In the genomic region with DNA sequence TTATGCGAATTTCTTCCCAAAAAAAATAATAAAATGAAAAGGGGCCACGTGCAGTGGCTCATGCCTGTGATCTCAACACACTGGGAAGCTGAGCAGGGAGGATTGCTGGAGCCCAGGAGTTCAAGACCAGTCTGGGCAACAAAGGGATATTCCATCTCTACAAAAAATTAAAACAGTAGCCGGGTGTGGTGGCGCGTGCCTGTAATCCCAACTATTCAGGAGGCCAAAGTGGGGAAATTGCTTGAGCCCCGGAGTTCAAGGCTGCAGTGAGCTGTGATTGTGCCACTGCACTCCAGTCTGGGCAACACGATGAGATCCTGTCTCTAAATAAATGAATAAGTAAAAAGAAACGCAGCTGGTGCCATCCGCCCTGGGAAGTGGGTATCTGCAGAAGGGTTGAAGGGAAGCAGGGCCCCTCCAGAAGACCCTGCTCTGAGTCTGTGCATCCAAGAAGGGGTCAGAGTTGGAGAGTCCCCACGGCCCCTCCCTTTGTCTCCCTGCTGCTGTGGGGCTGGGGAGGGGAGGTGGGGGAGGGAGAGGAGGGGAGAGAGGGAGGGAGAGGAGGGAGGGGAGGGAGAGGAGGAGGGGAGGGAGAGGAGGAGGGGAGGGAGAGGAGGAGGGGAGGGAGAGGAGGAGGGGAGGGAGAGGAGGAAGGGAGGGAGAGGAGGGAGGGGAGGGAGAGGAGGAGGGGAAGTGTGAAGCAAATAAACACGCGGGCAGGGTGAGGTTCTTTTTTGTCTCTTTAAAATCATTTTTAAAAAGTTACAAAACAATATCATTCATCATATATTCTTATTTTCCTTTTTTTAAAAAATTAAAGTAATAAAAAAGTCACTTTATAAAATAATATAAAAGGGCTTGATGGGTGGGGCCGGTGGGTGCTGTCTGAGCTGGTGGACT, we compare ENCODE assay signal across 1 cellular context.
TF ChIP-seq lines count a peak whose summit lies in the region.

No MANE protein-coding gene starts in this region.

TF ChIP-seq in HepG2, 621 proteins besides CTCF, POLR2A, EP300 and RAD21 (continues in another document):
- no peak for TF ChIP-seq PTBP1 (IDR thresholded peaks at IDR 0.05; ENCODE audit: low read depth, low read length, poor library complexity, severe bottlenecking)
- no peak for TF ChIP-seq FOXK1 (CRISPR knock-in tag; IDR thresholded peaks at IDR 0.05; ENCODE audit: borderline replicate concordance, low read depth)
- no peak for TF ChIP-seq ZNF644 (CRISPR knock-in tag; IDR thresholded peaks at IDR 0.05; ENCODE audit: low read depth)
- TF ChIP-seq KLF6 (CRISPR knock-in tag; IDR thresholded peaks at IDR 0.05): no peak
- TF ChIP-seq, protein P1, sequence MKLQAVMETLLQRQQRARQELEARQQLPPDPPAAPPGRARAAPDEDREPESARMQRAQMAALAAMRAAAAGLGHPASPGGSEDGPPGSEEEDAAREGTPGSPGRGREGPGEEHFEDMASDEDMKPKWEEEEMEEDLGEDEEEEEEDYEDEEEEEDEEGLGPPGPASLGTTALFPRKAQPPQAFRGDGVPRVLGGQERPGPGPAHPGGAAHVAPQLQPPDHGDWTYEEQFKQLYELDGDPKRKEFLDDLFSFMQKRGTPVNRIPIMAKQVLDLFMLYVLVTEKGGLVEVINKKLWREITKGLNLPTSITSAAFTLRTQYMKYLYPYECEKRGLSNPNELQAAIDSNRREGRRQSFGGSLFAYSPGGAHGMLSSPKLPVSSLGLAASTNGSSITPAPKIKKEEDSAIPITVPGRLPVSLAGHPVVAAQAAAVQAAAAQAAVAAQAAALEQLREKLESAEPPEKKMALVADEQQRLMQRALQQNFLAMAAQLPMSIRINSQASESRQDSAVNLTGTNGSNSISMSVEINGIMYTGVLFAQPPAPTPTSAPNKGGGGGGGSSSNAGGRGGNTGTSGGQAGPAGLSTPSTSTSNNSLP (IDR thresholded peaks at IDR 0.05; ENCODE audit: low read depth, low read length): no peak
- no peak for TF ChIP-seq NRL (CRISPR knock-in tag; IDR thresholded peaks at IDR 0.05; ENCODE audit: borderline replicate concordance)
- TF ChIP-seq, protein P2, sequence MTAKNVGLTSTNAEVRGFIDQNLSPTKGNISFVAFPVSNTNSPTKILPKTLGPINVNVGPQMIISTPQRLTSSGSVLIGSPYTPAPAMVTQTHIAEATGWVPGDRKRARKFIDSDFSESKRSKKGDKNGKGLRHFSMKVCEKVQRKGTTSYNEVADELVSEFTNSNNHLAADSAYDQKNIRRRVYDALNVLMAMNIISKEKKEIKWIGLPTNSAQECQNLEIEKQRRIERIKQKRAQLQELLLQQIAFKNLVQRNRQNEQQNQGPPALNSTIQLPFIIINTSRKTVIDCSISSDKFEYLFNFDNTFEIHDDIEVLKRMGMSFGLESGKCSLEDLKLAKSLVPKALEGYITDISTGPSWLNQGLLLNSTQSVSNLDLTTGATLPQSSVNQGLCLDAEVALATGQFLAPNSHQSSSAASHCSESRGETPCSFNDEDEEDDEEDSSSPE (CRISPR knock-in tag; IDR thresholded peaks at IDR 0.05): no peak
- TF ChIP-seq FOSL2 (CRISPR knock-in tag; IDR thresholded peaks at IDR 0.05): 0 out of 2 replicates have a peak, but pooled peaks have one; percentile 7
- TF ChIP-seq, protein P3, sequence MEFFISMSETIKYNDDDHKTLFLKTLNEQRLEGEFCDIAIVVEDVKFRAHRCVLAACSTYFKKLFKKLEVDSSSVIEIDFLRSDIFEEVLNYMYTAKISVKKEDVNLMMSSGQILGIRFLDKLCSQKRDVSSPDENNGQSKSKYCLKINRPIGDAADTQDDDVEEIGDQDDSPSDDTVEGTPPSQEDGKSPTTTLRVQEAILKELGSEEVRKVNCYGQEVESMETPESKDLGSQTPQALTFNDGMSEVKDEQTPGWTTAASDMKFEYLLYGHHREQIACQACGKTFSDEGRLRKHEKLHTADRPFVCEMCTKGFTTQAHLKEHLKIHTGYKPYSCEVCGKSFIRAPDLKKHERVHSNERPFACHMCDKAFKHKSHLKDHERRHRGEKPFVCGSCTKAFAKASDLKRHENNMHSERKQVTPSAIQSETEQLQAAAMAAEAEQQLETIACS (CRISPR knock-in tag; IDR thresholded peaks at IDR 0.05): no peak
- TF ChIP-seq MED13 (CRISPR knock-in tag; IDR thresholded peaks at IDR 0.05): no peak
- TF ChIP-seq ZNF781 (CRISPR knock-in tag; IDR thresholded peaks at IDR 0.05; ENCODE audit: borderline replicate concordance, not compliant biosample characterization): no peak
- TF ChIP-seq, protein P4, sequence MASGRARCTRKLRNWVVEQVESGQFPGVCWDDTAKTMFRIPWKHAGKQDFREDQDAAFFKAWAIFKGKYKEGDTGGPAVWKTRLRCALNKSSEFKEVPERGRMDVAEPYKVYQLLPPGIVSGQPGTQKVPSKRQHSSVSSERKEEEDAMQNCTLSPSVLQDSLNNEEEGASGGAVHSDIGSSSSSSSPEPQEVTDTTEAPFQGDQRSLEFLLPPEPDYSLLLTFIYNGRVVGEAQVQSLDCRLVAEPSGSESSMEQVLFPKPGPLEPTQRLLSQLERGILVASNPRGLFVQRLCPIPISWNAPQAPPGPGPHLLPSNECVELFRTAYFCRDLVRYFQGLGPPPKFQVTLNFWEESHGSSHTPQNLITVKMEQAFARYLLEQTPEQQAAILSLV (CRISPR knock-in tag; IDR thresholded peaks at IDR 0.05; ENCODE audit: borderline replicate concordance): no peak
- no peak for TF ChIP-seq ZNF441 (CRISPR knock-in tag; IDR thresholded peaks at IDR 0.05; ENCODE audit: borderline replicate concordance)
- no peak for TF ChIP-seq NAIF1 (CRISPR knock-in tag; IDR thresholded peaks at IDR 0.05; ENCODE audit: borderline replicate concordance)
- TF ChIP-seq GTF2F1 (IDR thresholded peaks at IDR 0.05; ENCODE audit: low read length): no peak
- TF ChIP-seq ZNF337 (CRISPR knock-in tag; IDR thresholded peaks at IDR 0.05; ENCODE audit: borderline replicate concordance, low read depth): no peak
- no peak for TF ChIP-seq NR2F1 (CRISPR knock-in tag; IDR thresholded peaks at IDR 0.05)
- TF ChIP-seq, protein P5, sequence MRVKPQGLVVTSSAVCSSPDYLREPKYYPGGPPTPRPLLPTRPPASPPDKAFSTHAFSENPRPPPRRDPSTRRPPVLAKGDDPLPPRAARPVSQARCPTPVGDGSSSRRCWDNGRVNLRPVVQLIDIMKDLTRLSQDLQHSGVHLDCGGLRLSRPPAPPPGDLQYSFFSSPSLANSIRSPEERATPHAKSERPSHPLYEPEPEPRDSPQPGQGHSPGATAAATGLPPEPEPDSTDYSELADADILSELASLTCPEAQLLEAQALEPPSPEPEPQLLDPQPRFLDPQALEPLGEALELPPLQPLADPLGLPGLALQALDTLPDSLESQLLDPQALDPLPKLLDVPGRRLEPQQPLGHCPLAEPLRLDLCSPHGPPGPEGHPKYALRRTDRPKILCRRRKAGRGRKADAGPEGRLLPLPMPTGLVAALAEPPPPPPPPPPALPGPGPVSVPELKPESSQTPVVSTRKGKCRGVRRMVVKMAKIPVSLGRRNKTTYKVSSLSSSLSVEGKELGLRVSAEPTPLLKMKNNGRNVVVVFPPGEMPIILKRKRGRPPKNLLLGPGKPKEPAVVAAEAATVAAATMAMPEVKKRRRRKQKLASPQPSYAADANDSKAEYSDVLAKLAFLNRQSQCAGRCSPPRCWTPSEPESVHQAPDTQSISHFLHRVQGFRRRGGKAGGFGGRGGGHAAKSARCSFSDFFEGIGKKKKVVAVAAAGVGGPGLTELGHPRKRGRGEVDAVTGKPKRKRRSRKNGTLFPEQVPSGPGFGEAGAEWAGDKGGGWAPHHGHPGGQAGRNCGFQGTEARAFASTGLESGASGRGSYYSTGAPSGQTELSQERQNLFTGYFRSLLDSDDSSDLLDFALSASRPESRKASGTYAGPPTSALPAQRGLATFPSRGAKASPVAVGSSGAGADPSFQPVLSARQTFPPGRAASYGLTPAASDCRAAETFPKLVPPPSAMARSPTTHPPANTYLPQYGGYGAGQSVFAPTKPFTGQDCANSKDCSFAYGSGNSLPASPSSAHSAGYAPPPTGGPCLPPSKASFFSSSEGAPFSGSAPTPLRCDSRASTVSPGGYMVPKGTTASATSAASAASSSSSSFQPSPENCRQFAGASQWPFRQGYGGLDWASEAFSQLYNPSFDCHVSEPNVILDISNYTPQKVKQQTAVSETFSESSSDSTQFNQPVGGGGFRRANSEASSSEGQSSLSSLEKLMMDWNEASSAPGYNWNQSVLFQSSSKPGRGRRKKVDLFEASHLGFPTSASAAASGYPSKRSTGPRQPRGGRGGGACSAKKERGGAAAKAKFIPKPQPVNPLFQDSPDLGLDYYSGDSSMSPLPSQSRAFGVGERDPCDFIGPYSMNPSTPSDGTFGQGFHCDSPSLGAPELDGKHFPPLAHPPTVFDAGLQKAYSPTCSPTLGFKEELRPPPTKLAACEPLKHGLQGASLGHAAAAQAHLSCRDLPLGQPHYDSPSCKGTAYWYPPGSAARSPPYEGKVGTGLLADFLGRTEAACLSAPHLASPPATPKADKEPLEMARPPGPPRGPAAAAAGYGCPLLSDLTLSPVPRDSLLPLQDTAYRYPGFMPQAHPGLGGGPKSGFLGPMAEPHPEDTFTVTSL (CRISPR knock-in tag; IDR thresholded peaks at IDR 0.05; ENCODE audit: borderline replicate concordance): no peak
- TF ChIP-seq ZNF317 (CRISPR knock-in tag; IDR thresholded peaks at IDR 0.05): no peak
- TF ChIP-seq, protein P6, sequence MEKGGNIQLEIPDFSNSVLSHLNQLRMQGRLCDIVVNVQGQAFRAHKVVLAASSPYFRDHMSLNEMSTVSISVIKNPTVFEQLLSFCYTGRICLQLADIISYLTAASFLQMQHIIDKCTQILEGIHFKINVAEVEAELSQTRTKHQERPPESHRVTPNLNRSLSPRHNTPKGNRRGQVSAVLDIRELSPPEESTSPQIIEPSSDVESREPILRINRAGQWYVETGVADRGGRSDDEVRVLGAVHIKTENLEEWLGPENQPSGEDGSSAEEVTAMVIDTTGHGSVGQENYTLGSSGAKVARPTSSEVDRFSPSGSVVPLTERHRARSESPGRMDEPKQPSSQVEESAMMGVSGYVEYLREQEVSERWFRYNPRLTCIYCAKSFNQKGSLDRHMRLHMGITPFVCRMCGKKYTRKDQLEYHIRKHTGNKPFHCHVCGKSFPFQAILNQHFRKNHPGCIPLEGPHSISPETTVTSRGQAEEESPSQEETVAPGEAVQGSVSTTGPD (CRISPR knock-in tag; IDR thresholded peaks at IDR 0.05): no peak
- TF ChIP-seq ZNF33B (CRISPR knock-in tag; IDR thresholded peaks at IDR 0.05): no peak
- no peak for TF ChIP-seq NFIB (CRISPR knock-in tag; IDR thresholded peaks at IDR 0.05; ENCODE audit: borderline replicate concordance)
- peak; percentile 60; the same call in 1 of the 2 replicates for TF ChIP-seq ZSCAN25 (CRISPR knock-in tag; IDR thresholded peaks at IDR 0.05)
- TF ChIP-seq, protein P7, sequence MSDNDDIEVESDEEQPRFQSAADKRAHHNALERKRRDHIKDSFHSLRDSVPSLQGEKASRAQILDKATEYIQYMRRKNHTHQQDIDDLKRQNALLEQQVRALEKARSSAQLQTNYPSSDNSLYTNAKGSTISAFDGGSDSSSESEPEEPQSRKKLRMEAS (IDR thresholded peaks at IDR 0.05): no peak
- TF ChIP-seq, protein P8, sequence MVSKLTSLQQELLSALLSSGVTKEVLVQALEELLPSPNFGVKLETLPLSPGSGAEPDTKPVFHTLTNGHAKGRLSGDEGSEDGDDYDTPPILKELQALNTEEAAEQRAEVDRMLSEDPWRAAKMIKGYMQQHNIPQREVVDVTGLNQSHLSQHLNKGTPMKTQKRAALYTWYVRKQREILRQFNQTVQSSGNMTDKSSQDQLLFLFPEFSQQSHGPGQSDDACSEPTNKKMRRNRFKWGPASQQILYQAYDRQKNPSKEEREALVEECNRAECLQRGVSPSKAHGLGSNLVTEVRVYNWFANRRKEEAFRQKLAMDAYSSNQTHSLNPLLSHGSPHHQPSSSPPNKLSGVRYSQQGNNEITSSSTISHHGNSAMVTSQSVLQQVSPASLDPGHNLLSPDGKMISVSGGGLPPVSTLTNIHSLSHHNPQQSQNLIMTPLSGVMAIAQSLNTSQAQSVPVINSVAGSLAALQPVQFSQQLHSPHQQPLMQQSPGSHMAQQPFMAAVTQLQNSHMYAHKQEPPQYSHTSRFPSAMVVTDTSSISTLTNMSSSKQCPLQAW (CRISPR knock-in tag; IDR thresholded peaks at IDR 0.05): no peak
- 0 out of 2 replicates have a peak, but pooled peaks have one; percentile 16 for TF ChIP-seq NFYC (CRISPR knock-in tag; IDR thresholded peaks at IDR 0.05)
- TF ChIP-seq ZBTB7A (CRISPR knock-in tag; IDR thresholded peaks at IDR 0.05): no peak
- TF ChIP-seq SYNCRIP (IDR thresholded peaks at IDR 0.05; ENCODE audit: insufficient read depth, low read depth, low read length): no peak
- TF ChIP-seq HHEX (CRISPR knock-in tag; IDR thresholded peaks at IDR 0.05): no peak
- no peak for TF ChIP-seq ZMAT3 (CRISPR knock-in tag; conservative IDR thresholded peaks at IDR 0.05)
- TF ChIP-seq PPARG (CRISPR knock-in tag; conservative IDR thresholded peaks at IDR 0.05): no peak
- TF ChIP-seq JARID2 (CRISPR knock-in tag; IDR thresholded peaks at IDR 0.05; ENCODE audit: insufficient replicate concordance): no peak
- TF ChIP-seq TAF1 (CRISPR knock-in tag; IDR thresholded peaks at IDR 0.05): no peak
- no peak for TF ChIP-seq RORA (CRISPR knock-in tag; IDR thresholded peaks at IDR 0.05)
- no peak for TF ChIP-seq ZNF619 (CRISPR knock-in tag; IDR thresholded peaks at IDR 0.05)
- TF ChIP-seq, protein P9, sequence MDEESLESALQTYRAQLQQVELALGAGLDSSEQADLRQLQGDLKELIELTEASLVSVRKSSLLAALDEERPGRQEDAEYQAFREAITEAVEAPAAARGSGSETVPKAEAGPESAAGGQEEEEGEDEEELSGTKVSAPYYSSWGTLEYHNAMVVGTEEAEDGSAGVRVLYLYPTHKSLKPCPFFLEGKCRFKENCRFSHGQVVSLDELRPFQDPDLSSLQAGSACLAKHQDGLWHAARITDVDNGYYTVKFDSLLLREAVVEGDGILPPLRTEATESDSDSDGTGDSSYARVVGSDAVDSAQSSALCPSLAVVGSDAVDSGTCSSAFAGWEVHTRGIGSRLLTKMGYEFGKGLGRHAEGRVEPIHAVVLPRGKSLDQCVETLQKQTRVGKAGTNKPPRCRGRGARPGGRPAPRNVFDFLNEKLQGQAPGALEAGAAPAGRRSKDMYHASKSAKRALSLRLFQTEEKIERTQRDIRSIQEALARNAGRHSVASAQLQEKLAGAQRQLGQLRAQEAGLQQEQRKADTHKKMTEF (CRISPR knock-in tag; IDR thresholded peaks at IDR 0.05): peak; percentile 17
- TF ChIP-seq KDM2A (CRISPR knock-in tag; IDR thresholded peaks at IDR 0.05; ENCODE audit: borderline replicate concordance, low read depth): peak; percentile 60
- no peak for TF ChIP-seq ZNF780A (CRISPR knock-in tag; IDR thresholded peaks at IDR 0.05)
